ENCODE assay signal across 26 cellular contexts in genomic region chr11:36227044-36227443, GRCh38.
"Had no signal": no experiment of that assay in that cellular context is flagged by ENCODE, and none has a peak within 500 bp of the region (broad histone marks: within the 10 kb centered on the region; RNA-seq: fewer than 3 reads in every experiment).

No MANE protein-coding gene starts in this region.

- H3K27me3 ChIP-seq: stomach, suprapubic skin, testis, thyroid gland, tibial artery, tibial nerve, transverse colon, upper lobe of left lung, upper lobe of right lung, uterus, vagina had no signal

- DNase-seq: stimulated activated CD4-positive, alpha-beta T cell treated with anti-CD3 and anti-CD28 coated beads, Interleukin-2, amount 100 ng/mL, for 48 hours; stimulated activated CD4-positive, alpha-beta T cell treated with anti-CD3 and anti-CD28 coated beads, Interleukin-4, amount 100 ng/mL, for 1 hour; stimulated activated CD4-positive, alpha-beta T cell treated with anti-CD3 and anti-CD28 coated beads, Interleukin-4, amount 100 ng/mL, for 24 hours; stimulated activated CD4-positive, alpha-beta T cell treated with anti-CD3 and anti-CD28 coated beads, Interleukin-4, amount 100 ng/mL, for 4 hours; stimulated activated CD8-positive, alpha-beta memory T cell treated with anti-CD3 and anti-CD28 coated beads, Interleukin-4, amount 100 ng/mL, for 48 hours; stimulated activated naive B cell treated with anti-CD40 and anti-IgM and Interleukin-4, amounts not matched to agents 10 μg/mL and 1 μg/mL and 100 μg/mL, for 72 hours; stimulated activated naive CD4-positive, alpha-beta T cell; stimulated activated naive CD4-positive, alpha-beta T cell treated with Interleukin-2 at 50 U/mL for 16 hours; stimulated activated naive CD8-positive, alpha-beta T cell treated with anti-CD3 and anti-CD28 coated beads, Interleukin-15, amount 100 ng/mL, for 72 hours; stimulated activated naive CD8-positive, alpha-beta T cell treated with anti-CD3 and anti-CD28 coated beads, Interleukin-15, Interleukin-2, amounts not matched to agents 100 U/mL and 50 U/mL, for 24 hours; stomach; substantia nigra; testis; thyroid gland; tibial artery; transverse colon; trophoblast cell; upper lobe of right lung; uterus had no signal

- H3K36me3 ChIP-seq: thoracic aorta, thyroid gland, tibial artery, transverse colon, upper lobe of left lung, upper lobe of right lung, uterus, vagina had no signal

- ATAC-seq: stimulated activated effector memory CD8-positive, alpha-beta T cell treated with anti-CD3 and anti-CD28 coated beads, Interleukin-12 subunit alpha, Interleukin-12 subunit beta, amount 100 ng/mL, for 72 hours; stimulated activated memory B cell treated with anti-CD40 and anti-IgM and Interleukin-4, amounts not matched to agents 10 μg/mL and 1 μg/mL and 100 μg/mL, for 72 hours; stimulated activated naive B cell treated with anti-CD40 and anti-IgM and Interleukin-4, amounts not matched to agents 10 μg/mL and 1 μg/mL and 100 μg/mL, for 72 hours; stimulated activated naive CD8-positive, alpha-beta T cell treated with anti-CD3 and anti-CD28 coated beads, Interleukin-15, amount 100 ng/mL, for 72 hours; stimulated activated naive CD8-positive, alpha-beta T cell treated with anti-CD3 and anti-CD28 coated beads, Interleukin-15, Interleukin-2, amounts not matched to agents 100 U/mL and 50 U/mL, for 24 hours; upper lobe of right lung had no signal

- H3K9me3 ChIP-seq: stomach, suprapubic skin, testis, thoracic aorta, thyroid gland, tibial artery, tibial nerve, transverse colon, upper lobe of left lung, upper lobe of right lung, uterus, vagina had no signal

- H3K4me3 ChIP-seq: stomach, suprapubic skin, testis, thoracic aorta, thyroid gland, tibial artery, tibial nerve, transverse colon, upper lobe of left lung, upper lobe of right lung, uterus, vagina had no signal

- H3K4me1 ChIP-seq: testis, thyroid gland had no signal

- H3K27ac ChIP-seq: stomach, suprapubic skin, testis, thoracic aorta, thyroid gland, tibial artery, tibial nerve, transverse colon, upper lobe of left lung, upper lobe of right lung, uterus, vagina had no signal
